ENCODE assay signal across 28 cellular contexts in the genomic region with DNA sequence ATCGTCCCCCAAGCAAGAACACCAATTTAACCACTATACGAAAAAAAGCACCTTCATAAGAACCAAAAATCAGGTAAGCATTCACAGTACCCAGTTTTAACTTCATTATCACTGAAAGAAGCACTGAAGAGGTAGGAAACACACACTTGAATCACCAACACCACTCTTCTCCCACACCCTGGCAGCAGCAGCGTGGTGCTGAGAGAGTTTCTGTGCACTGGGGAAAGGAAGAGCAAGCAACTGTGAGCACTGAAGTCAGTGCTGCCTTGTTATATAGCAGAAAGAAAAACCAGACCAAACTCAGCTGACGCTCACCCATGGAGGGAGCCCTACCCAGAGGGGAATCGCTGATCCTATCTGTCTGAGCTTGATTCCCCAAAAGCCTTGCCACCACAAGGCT.
"Had no signal": no experiment of that assay in that cellular context is flagged by ENCODE, and none has a peak within 500 bp of the region (broad histone marks: within the 10 kb centered on the region; RNA-seq: fewer than 3 reads in every experiment).

No MANE protein-coding gene starts in this region.

- H3K27me3 ChIP-seq: cardiac muscle cell had no signal

- H3K27ac ChIP-seq: cardiac muscle cell, VCaP had no signal

- DNase-seq: activated B cell treated with CpG ODN at 0.5 μM for 24 hours; activated CD4-positive, alpha-beta memory T cell treated with anti-CD3 and anti-CD28 coated beads for 36 hours; activated CD4-positive, alpha-beta T cell treated with anti-CD3 and anti-CD28 coated beads for 4 hours; activated CD4-positive, alpha-beta T cell treated with anti-CD3 and anti-CD28 coated beads, Interleukin-2, amount 10 ng/mL, durations not matched to agents 24 days and 14 days; activated CD4-positive, alpha-beta T cell treated with anti-CD3 and anti-CD28 coated beads, Interleukin-2, amount 50 U/mL, for 1 hour; activated CD4-positive, alpha-beta T cell treated with anti-CD3 and anti-CD28 coated beads, Interleukin-2, amount 50 U/mL, for 4 hours; activated CD4-positive, CD25-positive, alpha-beta regulatory T cell treated with anti-CD3 and anti-CD28 coated beads, Interleukin-2, amount 50 U/mL, for 72 hours; activated CD8-positive, alpha-beta memory T cell treated with anti-CD3 and anti-CD28 coated beads for 24 hours; activated CD8-positive, alpha-beta memory T cell treated with anti-CD3 and anti-CD28 coated beads, Interleukin-2, amount 10 ng/mL, durations not matched to agents 7 days and 5 days; activated CD8-positive, alpha-beta memory T cell treated with anti-CD3 and anti-CD28 coated beads, Interleukin-2, amount 50 U/mL, for 48 hours; activated CD8-positive, alpha-beta T cell treated with anti-CD3 and anti-CD28 coated beads, Interleukin-2, amount 10 ng/mL, durations not matched to agents 7 days and 5 days; activated effector memory CD4-positive, alpha-beta T cell treated with Interleukin-2 at 50 U/mL for 16 hours; activated gamma-delta T cell; activated naive CD4-positive, alpha-beta T cell treated with anti-CD3 and anti-CD28 coated beads, Interleukin-2, amount 10 ng/mL, durations not matched to agents 7 days and 5 days; activated naive CD4-positive, alpha-beta T cell treated with Interleukin-2 at 50 U/mL for 16 hours; activated naive CD8-positive, alpha-beta T cell treated with anti-CD3 and anti-CD28 coated beads, Interleukin-2, amount 10 ng/mL, durations not matched to agents 7 days and 5 days; activated naive CD8-positive, alpha-beta T cell treated with anti-CD3 and anti-CD28 coated beads, Interleukin-2, amount 50 U/mL, for 24 hours; activated T-cell treated with anti-CD3 and anti-CD28 coated beads, Interleukin-2, amount 50 U/mL, for 24 hours; activated T-cell treated with anti-CD3 and anti-CD28 coated beads, Interleukin-2, amount 50 U/mL, for 48 hours; amygdala; anterior cingulate cortex; cerebellar nuclear complex; SW 1271; T-helper 1 cell; T-helper 2 cell; T-helper 9 cell had no signal

- ATAC-seq: activated CD8-positive, alpha-beta memory T cell treated with anti-CD3 and anti-CD28 coated beads, Interleukin-2, amount 10 ng/mL, durations not matched to agents 7 days and 5 days; activated CD8-positive, alpha-beta T cell treated with anti-CD3 and anti-CD28 coated beads, Interleukin-2, amount 10 ng/mL, durations not matched to agents 7 days and 5 days; activated naive CD8-positive, alpha-beta T cell treated with anti-CD3 and anti-CD28 coated beads, Interleukin-2, amount 50 U/mL, for 24 hours had no signal

- H3K4me3 ChIP-seq: cardiac muscle cell had no signal
